In the genomic region with DNA sequence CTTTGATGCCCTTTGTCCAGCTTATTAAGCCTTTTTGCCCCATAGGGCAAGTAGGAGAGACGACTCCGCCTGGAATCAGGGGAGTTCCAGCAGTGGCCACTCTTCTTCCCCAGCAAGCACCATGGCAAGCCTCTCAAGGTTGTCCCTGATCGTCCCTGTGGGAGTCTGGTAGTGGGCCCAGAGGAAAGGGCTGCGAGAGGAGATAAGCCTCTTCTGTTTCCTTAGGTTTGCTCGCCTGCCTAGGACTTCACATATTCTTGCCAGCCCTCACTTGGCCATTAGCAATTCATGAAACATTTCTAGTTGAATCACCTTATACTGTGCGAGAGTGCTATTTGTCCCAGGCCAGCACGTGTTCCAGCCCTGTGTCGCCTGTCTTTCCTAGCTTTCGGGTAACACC, we compare ENCODE assay signal across 20 cellular contexts. TPM values are rescaled to one million over a fixed set of nuclear protein-coding genes. Genes with fewer than 3 reads are reported as not detected.
"Had no signal": no experiment of that assay in that cellular context is flagged by ENCODE, and none has a peak within 500 bp of the region (broad histone marks: within the 10 kb centered on the region; RNA-seq: fewer than 3 reads in every experiment).

No MANE protein-coding gene starts in this region.

- ATAC-seq: activated CD8-positive, alpha-beta T cell treated with anti-CD3 and anti-CD28 coated beads, Interleukin-2, amount 10 ng/mL, durations not matched to agents 7 days and 5 days; naive thymus-derived CD4-positive, alpha-beta T cell; upper lobe of right lung had no signal

- H3K4me3 ChIP-seq: sigmoid colon, suprapubic skin, upper lobe of right lung had no signal

- H3K27ac ChIP-seq: epithelial cell of prostate, sigmoid colon, suprapubic skin, upper lobe of right lung, VCaP had no signal

- H3K27me3 ChIP-seq: sigmoid colon, suprapubic skin, upper lobe of right lung had no signal

- H3K4me1 Mint-ChIP-seq: immature natural killer cell had no signal

- H3K4me1 ChIP-seq: sigmoid colon, suprapubic skin, upper lobe of right lung had no signal

- H3K4me3 Mint-ChIP-seq: activated CD8-positive, alpha-beta T cell treated with anti-CD3 and anti-CD28 coated beads, Interleukin-2, amount 10 ng/mL, durations not matched to agents 7 days and 5 days; activated T-helper 1 cell treated with anti-CD3 and anti-CD28 coated beads, Interleukin-12 subunit alpha, Interleukin-12 subunit beta, Interleukin-2, Interleukin-4 antibody, amounts not matched to agents 30 ng/mL and 10 ng/mL and 1 ng/mL, durations not matched to agents 14 hours and 24 hours and 36 hours; immature natural killer cell; naive thymus-derived CD4-positive, alpha-beta T cell had no signal

- H3K36me3 Mint-ChIP-seq: immature natural killer cell; naive thymus-derived CD4-positive, alpha-beta T cell had no signal

- H3K9me3 ChIP-seq: sigmoid colon, suprapubic skin, upper lobe of right lung had no signal

- FAIRE-seq: astrocyte, colon had no signal

- H3K36me3 ChIP-seq: sigmoid colon, suprapubic skin, upper lobe of right lung had no signal

- DNase-seq: activated CD8-positive, alpha-beta memory T cell treated with anti-CD3 and anti-CD28 coated beads, Interleukin-2, amount 50 U/mL, for 48 hours; activated CD8-positive, alpha-beta T cell treated with anti-CD3 and anti-CD28 coated beads, Interleukin-2, amount 10 ng/mL, durations not matched to agents 7 days and 5 days; activated naive CD4-positive, alpha-beta T cell; effector CD4-positive, alpha-beta T cell; immature natural killer cell; naive thymus-derived CD4-positive, alpha-beta T cell; sigmoid colon; stimulated activated CD4-positive, alpha-beta T cell treated with anti-CD3 and anti-CD28 coated beads, Interleukin-12 subunit alpha, Interleukin-12 subunit beta, amount 100 ng/mL, for 4 hours; stimulated activated naive CD4-positive, alpha-beta T cell; T-helper 2 cell; upper lobe of right lung had no signal

- H3K9me3 Mint-ChIP-seq: activated T-helper 1 cell treated with anti-CD3 and anti-CD28 coated beads, Interleukin-12 subunit alpha, Interleukin-12 subunit beta, Interleukin-2, Interleukin-4 antibody, amounts not matched to agents 30 ng/mL and 10 ng/mL and 1 ng/mL, durations not matched to agents 14 hours and 24 hours and 36 hours had no signal

- H3K27ac Mint-ChIP-seq: activated CD8-positive, alpha-beta T cell treated with anti-CD3 and anti-CD28 coated beads, Interleukin-2, amount 10 ng/mL, durations not matched to agents 7 days and 5 days; activated T-helper 1 cell treated with anti-CD3 and anti-CD28 coated beads, Interleukin-12 subunit alpha, Interleukin-12 subunit beta, Interleukin-2, Interleukin-4 antibody, amounts not matched to agents 30 ng/mL and 10 ng/mL and 1 ng/mL, durations not matched to agents 14 hours and 24 hours and 36 hours; immature natural killer cell; naive thymus-derived CD4-positive, alpha-beta T cell; progenitor cell of endocrine pancreas had no signal

- H3K27me3 Mint-ChIP-seq: progenitor cell of endocrine pancreas had no signal

RNA-seq across cellular contexts. Expression of gene CPN1, which starts 47.8 kb away (rescaled TPM):
- total RNA-seq: activated CD8-positive, alpha-beta T cell treated with anti-CD3 and anti-CD28 coated beads, Interleukin-2, amount 10 ng/mL, durations not matched to agents 7 days and 5 days; activated T-helper 1 cell treated with anti-CD3 and anti-CD28 coated beads, Interleukin-12 subunit alpha, Interleukin-12 subunit beta, Interleukin-2, Interleukin-4 antibody, amounts not matched to agents 30 ng/mL and 10 ng/mL and 1 ng/mL, durations not matched to agents 14 hours and 24 hours and 36 hours; astrocyte; lung microvascular endothelial cell; mononuclear cell; naive thymus-derived CD4-positive, alpha-beta T cell; sigmoid colon; suprapubic skin; upper lobe of right lung had no signal
- polyA plus RNA-seq: immature natural killer cell; naive thymus-derived CD4-positive, alpha-beta T cell had no signal
